ENCODE assay signal across 13 cellular contexts in genomic region chr13:40660270-40660669, GRCh38. TPM values are rescaled to one million over a fixed set of nuclear protein-coding genes. Genes with fewer than 3 reads are reported as not detected.
A peak's percentile ranks its signal among the peaks of the same experiment; 100 is the strongest.
DNase-seq lines count a peak whose midpoint lies in the region; ATAC-seq, FAIRE-seq and TF ChIP-seq lines count a peak whose summit lies in the region.
"Had no signal": no experiment of that assay in that cellular context is flagged by ENCODE, and none has a peak within 500 bp of the region (broad histone marks: within the 10 kb centered on the region; RNA-seq: fewer than 3 reads in every experiment).

No MANE protein-coding gene starts in this region.

- H3K4me1 Mint-ChIP-seq in activated naive CD8-positive, alpha-beta T cell treated with anti-CD3 and anti-CD28 coated beads, Interleukin-2, amount 10 ng/mL, durations not matched to agents 7 days and 5 days = peaks cover 58% of the 10 kb centered on the region
- no peaks in the 10 kb centered on the region for H3K4me1 Mint-ChIP-seq in glutamatergic neuron (ENCODE audit: low read depth, unreplicated experiment)

- ATAC-seq in activated naive CD8-positive, alpha-beta T cell treated with anti-CD3 and anti-CD28 coated beads, Interleukin-2, amount 10 ng/mL, durations not matched to agents 7 days and 5 days (ENCODE audit: low read depth) = no peak
- no peak for ATAC-seq in GM21723 (IDR thresholded peaks at IDR 0.05; ENCODE audit: unreplicated experiment)
- ATAC-seq: left cardiac atrium had no signal

- peaks cover 30 to 46% (median 40%) of the 10 kb centered on the region in 10 experiments for H3K4me1 ChIP-seq in BLaER1 treated with 17β-estradiol and CSF1 and Interleukin-3, amounts not matched to agents 10 nM and 100 nM

- H3K9me3 Mint-ChIP-seq in activated naive CD8-positive, alpha-beta T cell treated with anti-CD3 and anti-CD28 coated beads, Interleukin-2, amount 10 ng/mL, durations not matched to agents 7 days and 5 days = peaks cover 5% of the 10 kb centered on the region
- peaks cover 6% of the 10 kb centered on the region for H3K9me3 Mint-ChIP-seq in glutamatergic neuron (ENCODE audit: unreplicated experiment)

- H3K4me2 ChIP-seq in BLaER1 treated with 17β-estradiol and CSF1 and Interleukin-3, amounts not matched to agents 10 nM and 100 nM = peak overlapping the region; percentile 21 to 88 (median 65); a peak in 21 of 22 replicates

- no peak overlapping the region for H3K9ac ChIP-seq in BLaER1 treated with 17β-estradiol and CSF1 and Interleukin-3, amounts not matched to agents 10 nM and 100 nM

- POLR2A ChIA-PET in activated naive CD8-positive, alpha-beta T cell treated with anti-CD3 and anti-CD28 coated beads, Interleukin-2, amount 10 ng/mL, durations not matched to agents 7 days and 5 days (lab: Charles Lee) = interaction anchor here (1.4 kb wide), 2 partner anchors 10 to 170 kb away, joined by 3 read pairs; no protein-coding TSS in a partner anchor

- no peak overlapping the region for H3K27ac Mint-ChIP-seq in activated naive CD8-positive, alpha-beta T cell treated with anti-CD3 and anti-CD28 coated beads, Interleukin-2, amount 10 ng/mL, durations not matched to agents 7 days and 5 days
- H3K27ac Mint-ChIP-seq in glutamatergic neuron (ENCODE audit: unreplicated experiment) = no peak overlapping the region

- peak overlapping the region; percentile 8 for H3K4me3 Mint-ChIP-seq in activated naive CD8-positive, alpha-beta T cell treated with anti-CD3 and anti-CD28 coated beads, Interleukin-2, amount 10 ng/mL, durations not matched to agents 7 days and 5 days
- H3K4me3 Mint-ChIP-seq in glutamatergic neuron (ENCODE audit: unreplicated experiment) = no peak overlapping the region

- H3K9me3 ChIP-seq in BLaER1 treated with 17β-estradiol and CSF1 and Interleukin-3, amounts not matched to agents 10 nM and 100 nM (replicated peaks in 1 of 11) = peaks cover 0 to 38% (median 18%) of the 10 kb centered on the region in 11 experiments; a peak in 16 of 22 replicates

- peaks cover 0 to 80% (median 5%) of the 10 kb centered on the region in 11 experiments; a peak in 11 of 22 replicates for H4K20me1 ChIP-seq in BLaER1 treated with 17β-estradiol and CSF1 and Interleukin-3, amounts not matched to agents 10 nM and 100 nM

- peak; percentile 42 for FAIRE-seq in GM19239 (lab: Jason Lieb, UNC)

- no peak overlapping the region; a peak in 1 of 20 replicates for H3K4me3 ChIP-seq in BLaER1 treated with 17β-estradiol and CSF1 and Interleukin-3, amounts not matched to agents 10 nM and 100 nM

- H3K27me3 Mint-ChIP-seq in activated naive CD8-positive, alpha-beta T cell treated with anti-CD3 and anti-CD28 coated beads, Interleukin-2, amount 10 ng/mL, durations not matched to agents 7 days and 5 days = no peaks in the 10 kb centered on the region
- H3K27me3 Mint-ChIP-seq in glutamatergic neuron (ENCODE audit: unreplicated experiment) = peaks cover 4% of the 10 kb centered on the region

- no peaks in the 10 kb centered on the region for H3K27me3 ChIP-seq in BLaER1 treated with 17β-estradiol and CSF1 and Interleukin-3, amounts not matched to agents 10 nM and 100 nM

- H3K36me3 Mint-ChIP-seq in activated naive CD8-positive, alpha-beta T cell treated with anti-CD3 and anti-CD28 coated beads, Interleukin-2, amount 10 ng/mL, durations not matched to agents 7 days and 5 days = peaks cover 26% of the 10 kb centered on the region
- no peaks in the 10 kb centered on the region for H3K36me3 Mint-ChIP-seq in glutamatergic neuron (ENCODE audit: unreplicated experiment)

- peaks cover 0 to 36% (median 10%) of the 10 kb centered on the region in 11 experiments; a peak in 8 of 22 replicates for H3K36me3 ChIP-seq in BLaER1 treated with 17β-estradiol and CSF1 and Interleukin-3, amounts not matched to agents 10 nM and 100 nM

- DNase-seq in GM19239 (ENCODE audit: insufficient read length, low spot score) (no peak), myocyte (ENCODE audit: low read depth) (peak; percentile 45), NCI-H1436 treated with DMSO at 0.1 percent for 48 hours (lab: John Stamatoyannopoulos, UW) (no peak), DMS53 (lab: John Stamatoyannopoulos, UW) (no peak), glutamatergic neuron (no peak)
- DNase-seq in activated naive CD8-positive, alpha-beta T cell treated with anti-CD3 and anti-CD28 coated beads, Interleukin-2, amount 10 ng/mL, durations not matched to agents 7 days and 5 days = no peak
- DNase-seq: foreskin fibroblast; left cardiac atrium; stimulated activated CD4-positive, alpha-beta T cell treated with anti-CD3 and anti-CD28 coated beads, Interleukin-1b, Interleukin-23, amount 100 ng/mL, for 48 hours; stimulated activated naive CD4-positive, alpha-beta T cell treated with Interleukin-2 at 50 U/mL for 16 hours had no signal

- no peak for TF ChIP-seq CTCF in glutamatergic neuron (IDR thresholded peaks at IDR 0.05; ENCODE audit: partially characterized antibody, unreplicated experiment)

- peak overlapping the region in 4 of 11 experiments; percentile 1 to 28 (median 23); a peak in 5 of 22 replicates for H3K27ac ChIP-seq in BLaER1 treated with 17β-estradiol and CSF1 and Interleukin-3, amounts not matched to agents 10 nM and 100 nM
- H3K27ac ChIP-seq: HL-60 had no signal

RNA-seq across cellular contexts. Expression of gene FOXO1, which starts 6.2 kb away (rescaled TPM):
- total RNA-seq in activated naive CD8-positive, alpha-beta T cell treated with anti-CD3 and anti-CD28 coated beads, Interleukin-2, amount 10 ng/mL, durations not matched to agents 7 days and 5 days = 10 to 100 TPM; 36.7 to 39.8 TPM
- 6.2 and 12.5 TPM in 2 replicates for total RNA-seq in myocyte
- polyA plus RNA-seq in myocyte (2012) = 4.4 TPM
- 1.4 TPM for total RNA-seq in glutamatergic neuron (ENCODE audit: unreplicated experiment)
